8 cellular contexts compared by ENCODE assay signal in the genomic region with DNA sequence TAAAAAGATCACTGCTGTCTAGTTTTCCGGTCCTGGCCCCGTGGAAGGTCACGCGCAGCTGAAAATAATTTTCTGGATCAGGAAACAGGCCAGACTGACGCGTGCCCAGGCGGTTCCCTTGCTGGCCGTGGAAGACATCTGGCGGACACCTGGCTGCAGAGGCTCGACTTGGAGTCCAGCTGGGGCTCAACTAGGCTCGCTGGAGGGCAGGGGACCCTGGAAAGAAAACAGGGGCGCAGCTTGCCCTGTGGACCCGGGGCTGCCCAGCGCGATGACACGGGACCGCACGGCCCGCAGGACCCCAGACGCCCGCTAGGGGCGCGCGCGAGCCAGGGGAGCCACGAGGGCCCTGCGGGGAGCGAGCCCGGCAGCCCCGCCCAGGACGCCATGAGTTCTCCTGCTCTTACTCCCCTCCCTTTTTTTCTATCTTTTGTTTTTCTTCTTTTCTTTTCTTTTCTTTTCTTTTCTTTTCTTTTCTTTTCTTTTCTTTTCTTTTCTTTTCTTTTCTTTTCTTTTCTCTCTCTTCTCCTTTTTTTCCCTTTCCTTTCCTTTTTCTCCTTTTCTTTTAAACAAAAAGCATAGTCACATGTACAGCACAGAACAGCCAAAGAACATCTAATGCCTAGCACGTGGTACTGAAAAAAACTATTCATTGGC. TPM values are rescaled to one million over a fixed set of nuclear protein-coding genes. Genes with fewer than 3 reads are reported as not detected.
A peak's percentile ranks its signal among the peaks of the same experiment; 100 is the strongest.
DNase-seq lines count a peak whose midpoint lies in the region; ATAC-seq, FAIRE-seq and TF ChIP-seq lines count a peak whose summit lies in the region.

No MANE protein-coding gene starts in this region.

- H3K27me3 ChIP-seq in Caco-2 (replicated peaks; ENCODE audit: control insufficient read depth, insufficient read depth, low read length) (no peaks in the 10 kb centered on the region), H9 (ENCODE audit: insufficient read depth, low read length) (no peaks in the 10 kb centered on the region), H1 (replicated peaks in 1 of 4; ENCODE audit: control insufficient read depth in 3 of 4, extremely low read depth in 1 of 4, insufficient read depth in 3 of 4, low read length in 3 of 4) (no peaks in the 10 kb centered on the region; a peak in 2 of 7 replicates), mucosa of rectum (ENCODE audit: control insufficient read depth in 2 of 2, insufficient read depth in 2 of 2, low read length in 2 of 2) (no peaks in the 10 kb centered on the region)

- H3K56ac ChIP-seq in H9 (ENCODE audit: insufficient read length, low read depth, low read length) (no peak overlapping the region), H1 (replicated peaks; ENCODE audit: insufficient read length, low read depth, low read length) (no peak overlapping the region)

- intact Hi-C loops in Caco-2 (cut with micrococcal nuclease; ENCODE audit: unreplicated experiment): loop anchor here (1.0 kb wide), 2 partner anchors 43 to 65 kb away; no protein-coding TSS in a partner anchor

- H3K4me1 Mint-ChIP-seq in Caco-2 (ENCODE audit: low read depth, unreplicated experiment): peaks cover 7% of the 10 kb centered on the region
- peaks cover 4 to 9% of the 10 kb centered on the region in 2 experiments for H3K4me1 Mint-ChIP-seq in H9

- H3K27ac Mint-ChIP-seq in Caco-2 (ENCODE audit: unreplicated experiment) (no peak overlapping the region), H9 (no peak overlapping the region)

- H4K5ac ChIP-seq in H9 (ENCODE audit: insufficient read length, low read depth, low read length) (no peak overlapping the region), H1 (ENCODE audit: insufficient read length, low read depth, low read length) (no peak overlapping the region)

- H3K9me3 ChIP-seq in Caco-2 (no peaks in the 10 kb centered on the region), H9 (ENCODE audit: control insufficient read depth, low read depth, low read length) (no peaks in the 10 kb centered on the region), H1 (ENCODE audit: insufficient read depth in 2 of 2, low read depth in 1 of 2, low read length in 1 of 2) (no peaks in the 10 kb centered on the region), mucosa of rectum (ENCODE audit: control insufficient read depth in 2 of 2, low read length in 2 of 2) (no peaks in the 10 kb centered on the region)

- no peak overlapping the region for H2BK20ac ChIP-seq in H9 (ENCODE audit: low read depth, low read length, poor library complexity, severe bottlenecking)
- H2BK20ac ChIP-seq in H1 (ENCODE audit: low read length): no peak overlapping the region

- H3K9ac ChIP-seq in H9 (ENCODE audit: extremely low read depth, insufficient read length, low read length): no peak overlapping the region
- no peak overlapping the region for H3K9ac ChIP-seq in H1 (replicated peaks in 1 of 4; ENCODE audit: extremely low read depth in 1 of 4, low read depth in 3 of 4, low read length in 3 of 4)
- peak overlapping the region in 1 of 2 donors; percentile 17 for H3K9ac ChIP-seq in mucosa of rectum (ENCODE audit: low read depth in 1 of 2, low read length in 2 of 2)

- H3K36me3 ChIP-seq in Caco-2 (ENCODE audit: control insufficient read depth, insufficient read depth, low read length) (no peaks in the 10 kb centered on the region), H1 (ENCODE audit: control insufficient read depth in 2 of 4, insufficient read depth in 4 of 4, low read length in 3 of 4) (no peaks in the 10 kb centered on the region), mucosa of rectum (ENCODE audit: control insufficient read depth in 2 of 2, insufficient read depth in 2 of 2, low read length in 2 of 2) (no peaks in the 10 kb centered on the region)

- H3K4me3 ChIP-seq in Caco-2 (ENCODE audit: low read depth, low read length) (peak overlapping the region; percentile 16), H1 (ENCODE audit: extremely low read depth in 1 of 4, insufficient read depth in 2 of 4, low read depth in 3 of 4, low read length in 4 of 4) (peak overlapping the region in 1 of 4 experiments; percentile 34; a peak in 1 of 8 replicates), mucosa of rectum (ENCODE audit: low read length in 2 of 2) (peak overlapping the region; percentile 30 to 48)

- no peak for ATAC-seq in GM18511 (IDR thresholded peaks at IDR 0.05; ENCODE audit: unreplicated experiment)

- no peak overlapping the region for H2AK5ac ChIP-seq in H9 (ENCODE audit: insufficient read length, low read length)
- no peak overlapping the region for H2AK5ac ChIP-seq in H1 (ENCODE audit: low read depth, low read length)

- H3K4me2 ChIP-seq in H9 (ENCODE audit: insufficient read depth, insufficient read length, low read length) (no peak overlapping the region), H1 (ENCODE audit: insufficient read depth in 1 of 2, low read depth in 2 of 2, low read length in 2 of 2) (peak overlapping the region in 1 of 2 experiments; percentile 44; a peak in 2 of 4 replicates)

- H2BK15ac ChIP-seq in H9 (ENCODE audit: low read depth, low read length) (no peak overlapping the region), H1 (ENCODE audit: low read length) (no peak overlapping the region)

- H3K23me2 ChIP-seq in H9 (ENCODE audit: insufficient read length, low read depth, low read length, poor library complexity, severe bottlenecking) (no peaks in the 10 kb centered on the region), H1 (ENCODE audit: low read depth, low read length) (no peaks in the 10 kb centered on the region)

- TF ChIP-seq RAD21 in H1 (IDR thresholded peaks at IDR 0.05 in 1 of 2, conservative IDR thresholded peaks at IDR 0.05 in 1 of 2; ENCODE audit: low read depth in 2 of 2, low read length in 2 of 2): peak; percentile 78 to 85

- TF ChIP-seq EP300 in H1 (IDR thresholded peaks at IDR 0.05; ENCODE audit: borderline replicate concordance in 1 of 2, low read depth in 2 of 2, low read length in 2 of 2): no peak

- no TSS peak for BruUV-seq in Caco-2 (replicated peaks; lab: Mats Ljungman, UMichigan)

- no peak overlapping the region for H3T11ph ChIP-seq in H9 (ENCODE audit: low read length)

- no peak overlapping the region for H3K27ac ChIP-seq in H9 (ENCODE audit: insufficient read length, low read depth, low read length)
- no peak overlapping the region for H3K27ac ChIP-seq in H1 (ENCODE audit: low read depth, low read length)
- no peak overlapping the region for H3K27ac ChIP-seq in mucosa of rectum (ENCODE audit: low read depth in 2 of 2, low read length in 2 of 2)

- H3K4me1 ChIP-seq in Caco-2: no peaks in the 10 kb centered on the region
- H3K4me1 ChIP-seq in H9 (ENCODE audit: insufficient read depth, low read length): no peaks in the 10 kb centered on the region
- peaks cover 0 to 6% (median 4%) of the 10 kb centered on the region in 4 experiments; a peak in 5 of 7 replicates for H3K4me1 ChIP-seq in H1 (replicated peaks in 1 of 4; ENCODE audit: control insufficient read depth in 3 of 4, insufficient read depth in 4 of 4, low read length in 3 of 4)
- peaks cover 0 to 4% of the 10 kb centered on the region in 2 donors for H3K4me1 ChIP-seq in mucosa of rectum (ENCODE audit: control insufficient read depth in 2 of 2, insufficient read depth in 2 of 2, low read length in 2 of 2)

- H3K9me3 Mint-ChIP-seq in Caco-2 (ENCODE audit: unreplicated experiment) (no peaks in the 10 kb centered on the region), H9 (peaks cover 0 to 2% of the 10 kb centered on the region in 2 experiments; a peak in 1 of 5 replicates)

- H4K20me1 ChIP-seq in H9 (ENCODE audit: control insufficient read depth, insufficient read depth, insufficient read length) (no peaks in the 10 kb centered on the region), H1 (replicated peaks in 1 of 2; ENCODE audit: control insufficient read depth in 1 of 2, insufficient read depth in 2 of 2, low read length in 2 of 2) (peaks cover 0 to 3% of the 10 kb centered on the region in 2 experiments)

- H2AFZ ChIP-seq in H9 (ENCODE audit: low read length) (no peak overlapping the region), H1 (ENCODE audit: low read length) (0 out of 2 replicates have a peak overlapping the region, but pooled peaks have one; percentile 81)

- H3K79me1 ChIP-seq in H9 (ENCODE audit: insufficient read depth, low read depth, low read length, poor library complexity, severe bottlenecking): no peaks in the 10 kb centered on the region
- no peaks in the 10 kb centered on the region for H3K79me1 ChIP-seq in H1 (ENCODE audit: low read depth, low read length)

- H3K23ac ChIP-seq in H9 (ENCODE audit: insufficient read length, low read depth, low read length) (no peak overlapping the region), H1 (ENCODE audit: insufficient read length) (no peak overlapping the region)

- H3K14ac ChIP-seq in H9 (ENCODE audit: insufficient read depth, low read length): no peak overlapping the region; the same call in 1 of the 2 replicates
- no peak overlapping the region for H3K14ac ChIP-seq in H1 (ENCODE audit: insufficient read length)

- no peaks in the 10 kb centered on the region for H3K36me3 Mint-ChIP-seq in Caco-2 (ENCODE audit: insufficient read depth, unreplicated experiment)
- no peaks in the 10 kb centered on the region for H3K36me3 Mint-ChIP-seq in H9 (ENCODE audit: insufficient read depth in 1 of 3, low read depth in 3 of 3)

- H3K18ac ChIP-seq in H9 (ENCODE audit: insufficient read length, low read depth, low read length) (no peak overlapping the region), H1 (ENCODE audit: extremely low read depth, low read length) (no peak overlapping the region)

- TF ChIP-seq CTCF in Caco-2 (IDR thresholded peaks at IDR 0.05; ENCODE audit: insufficient read depth in 1 of 2, low read depth in 1 of 2, low read length in 1 of 2, severe bottlenecking in 1 of 2, unreplicated experiment in 1 of 2) (peak; percentile 67 to 86), H9 (conservative IDR thresholded peaks at IDR 0.05) (peak; percentile 100), H1 (IDR thresholded peaks at IDR 0.05; ENCODE audit: control extremely low read depth in 1 of 3, insufficient read depth in 1 of 3, low read depth in 1 of 3, low read length in 3 of 3) (peak; percentile 85 to 90 (median 90))

- H4K91ac ChIP-seq in H9 (ENCODE audit: insufficient read length, low read depth, low read length) (no peak overlapping the region), H1 (replicated peaks; ENCODE audit: insufficient read length, low read length) (no peak overlapping the region)

- no peak overlapping the region for H2BK120ac ChIP-seq in H9 (ENCODE audit: low read depth, low read length, poor library complexity, severe bottlenecking)
- no peak overlapping the region for H2BK120ac ChIP-seq in H1 (replicated peaks; ENCODE audit: low read depth, low read length)

- POLR2A ChIA-PET in Caco-2 (lab: Charles Lee): no interaction called here
- POLR2A ChIA-PET in H1 (lab: Charles Lee; ENCODE audit: partially characterized antibody): interaction anchor here (0.8 to 1.7 kb wide), 3 partner anchors 38 to 185 kb away, joined by 3 read pairs; no protein-coding TSS in a partner anchor

- no peak overlapping the region for H2BK12ac ChIP-seq in H9 (ENCODE audit: insufficient read length, low read depth, low read length)
- H2BK12ac ChIP-seq in H1 (ENCODE audit: low read depth, low read length): no peak overlapping the region

- no peak for TF ChIP-seq POLR2A in H1 (IDR thresholded peaks at IDR 0.05; ENCODE audit: control extremely low read depth in 1 of 2, low read depth in 2 of 2, low read length in 2 of 2)

- H3K4ac ChIP-seq in H9 (ENCODE audit: low read depth, low read length): no peak overlapping the region
- no peak overlapping the region for H3K4ac ChIP-seq in H1 (replicated peaks; ENCODE audit: insufficient read length, low read depth, low read length)

- no peak for FAIRE-seq in H1 (lab: Jason Lieb, UNC)

- no CpG with 5 or more reads among the region's 32 CpGs for WGBS in H9 (ENCODE audit: extremely low coverage, insufficient read length, low lambda C conversion rate)
- WGBS in H1 (ENCODE audit: extremely low coverage in 1 of 2, insufficient coverage in 1 of 2, insufficient read length in 1 of 2, insufficient replicate concordance in 2 of 2, low coverage in 1 of 2, low lambda C conversion rate in 2 of 2, missing lambda C conversion rate in 1 of 2), 2 experiments: 31% methylated on average over 32 of the region's 32 CpGs; no CpG with 5 or more reads in 1 of the 2 experiments

- DNase-seq in Caco-2 (peak; percentile 49 to 84), H9 (peak; percentile 80), NCI-H2107 treated with DMSO at 0.1 percent for 48 hours (lab: John Stamatoyannopoulos, UW; ENCODE audit: unreplicated experiment) (peak; percentile 37), H1 (ENCODE audit: low read depth in 1 of 2, low spot score in 2 of 2) (peak; percentile 19 to 98)
- peak; percentile 32 to 71 for DNase-seq in activated CD8-positive, alpha-beta memory T cell treated with anti-CD3 and anti-CD28 coated beads for 1 hour (ENCODE audit: extremely low read depth in 1 of 2, low read depth in 1 of 2)
- peak; percentile 62 for DNase-seq in stimulated activated CD8-positive, alpha-beta memory T cell treated with anti-CD3 and anti-CD28 coated beads, Interleukin-7, amount 100 ng/mL, for 24 hours (ENCODE audit: low read depth)

- CTCF ChIA-PET in Caco-2 (lab: Charles Lee) (interaction anchor here (0.8 kb wide), 1 partner anchor 91 kb away, joined by 5 read pairs; no protein-coding TSS in a partner anchor), H1 (lab: Charles Lee; ENCODE audit: partially characterized antibody) (interaction anchor here (0.6 to 2.8 kb wide), 37 partner anchors 10 to 410 kb away, joined by 3 to 12 read pairs (median 4); no protein-coding TSS in a partner anchor)

- H3K4me3 Mint-ChIP-seq in Caco-2 (ENCODE audit: unreplicated experiment) (peak overlapping the region; percentile 23), H9 (no peak overlapping the region)

- H4K8ac ChIP-seq in H9 (replicated peaks; ENCODE audit: insufficient read length, low read depth, low read length) (no peak overlapping the region), H1 (ENCODE audit: extremely low read depth, insufficient read depth, low read length) (no peak overlapping the region)

- H3K27me3 Mint-ChIP-seq in Caco-2 (ENCODE audit: insufficient read depth, unreplicated experiment): no peaks in the 10 kb centered on the region
- peaks cover 30% of the 10 kb centered on the region for H3K27me3 Mint-ChIP-seq in H9 (ENCODE audit: low read depth)

- no peak overlapping the region for H2BK5ac ChIP-seq in H9 (ENCODE audit: insufficient read length, low read length)
- no peak overlapping the region for H2BK5ac ChIP-seq in H1 (ENCODE audit: low read depth, low read length)

- no peaks in the 10 kb centered on the region for H3K79me2 ChIP-seq in H9 (ENCODE audit: insufficient read depth, low read length)
- no peaks in the 10 kb centered on the region for H3K79me2 ChIP-seq in H1 (ENCODE audit: control insufficient read depth in 1 of 2, insufficient read depth in 2 of 2, low read length in 2 of 2)

RNA-seq across cellular contexts. Expression of a gene that starts 43.2 kb away (rescaled TPM):
- total RNA-seq in Caco-2 (2022): 33.9 and 38.9 TPM in 2 replicates
- 62.1 and 65.6 TPM in 2 replicates for total RNA-seq in H9 (2021)
- 59.8 and 61.9 TPM in 2 replicates for total RNA-seq in H1 (2021; fragmentation: NEBNext Ultra II Directional; extraction: Animal tissue kit (Norgen Biotek cat#: 25700))
- 43.3 and 48.4 TPM in 2 replicates for polyA plus RNA-seq in H1 (2011; rRNA removed)
- 53.0 TPM for polyA plus RNA-seq in H1 (2011; cell fraction: cytosol; rRNA removed)
- 14.5 TPM for polyA plus RNA-seq in H1 (2011; cell fraction: nucleus; rRNA removed)
- polyA plus RNA-seq in H1 (2012, experiment 1 of 2): 49.4 to 67.6 TPM (median 53.8 TPM) in 4 replicates
- polyA plus RNA-seq in H1 (2012, experiment 2 of 2): 27.7 TPM
- 37.6 TPM for polyA plus RNA-seq in H1 (2013, experiment 1 of 2)
- polyA plus RNA-seq in H1 (2013, experiment 2 of 2): 39.2 TPM
- polyA minus RNA-seq in H1 (2011; rRNA and poly(A)+ RNA removed): 15.2 and 25.1 TPM in 2 replicates
- 26.3 TPM for polyA minus RNA-seq in H1 (2011; cell fraction: cytosol; rRNA and poly(A)+ RNA removed)
- 26.5 TPM for polyA minus RNA-seq in H1 (2011; cell fraction: nucleus; rRNA and poly(A)+ RNA removed)
